1 cellular context compared by ENCODE assay signal in the genomic region with DNA sequence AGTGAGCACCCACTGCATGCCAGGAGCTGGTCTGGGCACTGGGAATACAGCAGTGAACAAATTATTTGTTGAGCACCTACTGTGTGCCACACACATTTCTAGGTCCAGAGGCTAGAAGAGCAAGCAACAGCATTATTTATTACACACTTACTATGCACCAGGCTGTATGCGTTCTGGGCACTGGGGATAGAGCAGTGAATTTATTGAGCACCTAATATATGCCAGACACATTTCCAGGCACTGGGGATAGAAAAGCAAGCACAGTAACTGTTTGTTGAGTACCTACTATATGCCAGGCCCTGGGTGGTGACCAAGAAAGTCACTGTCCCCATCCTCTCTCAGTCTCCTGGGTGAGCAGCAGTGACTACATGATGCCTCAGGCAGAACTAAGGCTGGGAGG.
TF ChIP-seq lines count a peak whose summit lies in the region.

No MANE protein-coding gene starts in this region.

TF ChIP-seq in IMR-90, 13 proteins besides CTCF, POLR2A, EP300 and RAD21:
- TF ChIP-seq, protein P1, sequence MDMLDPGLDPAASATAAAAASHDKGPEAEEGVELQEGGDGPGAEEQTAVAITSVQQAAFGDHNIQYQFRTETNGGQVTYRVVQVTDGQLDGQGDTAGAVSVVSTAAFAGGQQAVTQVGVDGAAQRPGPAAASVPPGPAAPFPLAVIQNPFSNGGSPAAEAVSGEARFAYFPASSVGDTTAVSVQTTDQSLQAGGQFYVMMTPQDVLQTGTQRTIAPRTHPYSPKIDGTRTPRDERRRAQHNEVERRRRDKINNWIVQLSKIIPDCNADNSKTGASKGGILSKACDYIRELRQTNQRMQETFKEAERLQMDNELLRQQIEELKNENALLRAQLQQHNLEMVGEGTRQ (IDR thresholded peaks at IDR 0.05; ENCODE audit: low read depth, low read length) = no peak
- TF ChIP-seq, protein P2, sequence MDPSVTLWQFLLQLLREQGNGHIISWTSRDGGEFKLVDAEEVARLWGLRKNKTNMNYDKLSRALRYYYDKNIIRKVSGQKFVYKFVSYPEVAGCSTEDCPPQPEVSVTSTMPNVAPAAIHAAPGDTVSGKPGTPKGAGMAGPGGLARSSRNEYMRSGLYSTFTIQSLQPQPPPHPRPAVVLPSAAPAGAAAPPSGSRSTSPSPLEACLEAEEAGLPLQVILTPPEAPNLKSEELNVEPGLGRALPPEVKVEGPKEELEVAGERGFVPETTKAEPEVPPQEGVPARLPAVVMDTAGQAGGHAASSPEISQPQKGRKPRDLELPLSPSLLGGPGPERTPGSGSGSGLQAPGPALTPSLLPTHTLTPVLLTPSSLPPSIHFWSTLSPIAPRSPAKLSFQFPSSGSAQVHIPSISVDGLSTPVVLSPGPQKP (IDR thresholded peaks at IDR 0.05; ENCODE audit: borderline replicate concordance, low read depth, low read length) = no peak
- TF ChIP-seq SMC3 (IDR thresholded peaks at IDR 0.05; ENCODE audit: low read depth, low read length) (no peak), FOS (IDR thresholded peaks at IDR 0.05; ENCODE audit: low read depth, low read length) (no peak), RFX5 (IDR thresholded peaks at IDR 0.05; ENCODE audit: low read depth, low read length) (no peak), MAZ (IDR thresholded peaks at IDR 0.05; ENCODE audit: borderline replicate concordance, low read depth, low read length) (no peak), RCOR1 (IDR thresholded peaks at IDR 0.05; ENCODE audit: insufficient replicate concordance, low read length) (no peak), CEBPB (IDR thresholded peaks at IDR 0.05; ENCODE audit: low read depth, low read length) (no peak), MXI1 (IDR thresholded peaks at IDR 0.05; ENCODE audit: borderline replicate concordance, low read depth, low read length) (no peak), BHLHE40 (IDR thresholded peaks at IDR 0.05; ENCODE audit: low read depth, low read length) (no peak), CHD1 (IDR thresholded peaks at IDR 0.05; ENCODE audit: low read depth, low read length) (no peak), NFE2L2 (IDR thresholded peaks at IDR 0.05; ENCODE audit: low read depth, low read length) (no peak), MAFK (IDR thresholded peaks at IDR 0.05; ENCODE audit: low read depth, low read length) (no peak)
